Comparison of ENCODE assay signal across 8 cellular contexts in genomic region chr12:51926718-51927117, GRCh38.
A peak's percentile ranks its signal among the peaks of the same experiment; 100 is the strongest.
DNase-seq lines count a peak whose midpoint lies in the region; ATAC-seq and TF ChIP-seq lines count a peak whose summit lies in the region.

No MANE protein-coding gene starts in this region.

- no peak for ATAC-seq in GM18861 (IDR thresholded peaks at IDR 0.05; ENCODE audit: unreplicated experiment)
- ATAC-seq in stimulated activated memory B cell treated with anti-CD40 and anti-IgM and Interleukin-4, amounts not matched to agents 10 μg/mL and 1 μg/mL and 100 μg/mL, for 72 hours, result no peak

- POLR2A ChIA-PET in AG04449 (lab: Yijun Ruan, JAX), result no interaction called here

- H3K4me3 Mint-ChIP-seq in stimulated activated memory B cell treated with anti-CD40 and anti-IgM and Interleukin-4, amounts not matched to agents 10 μg/mL and 1 μg/mL and 100 μg/mL, for 72 hours, result no peak overlapping the region

- H3K36me3 ChIP-seq in parathyroid adenoma (ENCODE audit: control insufficient read depth, insufficient read depth, low read length), result no peaks in the 10 kb centered on the region

- H3K79me2 ChIP-seq in parathyroid adenoma, result no peaks in the 10 kb centered on the region

- peaks cover 37% of the 10 kb centered on the region for H3K4me1 Mint-ChIP-seq in stimulated activated memory B cell treated with anti-CD40 and anti-IgM and Interleukin-4, amounts not matched to agents 10 μg/mL and 1 μg/mL and 100 μg/mL, for 72 hours

- CTCF ChIA-PET in AG04449 (lab: Yijun Ruan, JAX), result interaction anchor here (0.6 to 26.8 kb wide), 13 partner anchors 8 to 95 kb away, joined by 3 to 621 read pairs (median 5); partner anchors contain the start of genes ACVRL1 and ANKRD33

- TF ChIP-seq CTCF in AG04449 (IDR thresholded peaks at IDR 0.05; ENCODE audit: insufficient read depth, low read length, missing control alignments) (peak; percentile 7), VCaP (conservative IDR thresholded peaks at IDR 0.05) (peak; percentile 86), parathyroid adenoma (IDR thresholded peaks at IDR 0.05) (peak; percentile 79)

- H3K9ac ChIP-seq in parathyroid adenoma, result no peak overlapping the region

- H3K27me3 ChIP-seq in parathyroid adenoma (ENCODE audit: control insufficient read depth, insufficient read depth, low read length), result no peaks in the 10 kb centered on the region

- no peak overlapping the region for H3K27ac Mint-ChIP-seq in stimulated activated memory B cell treated with anti-CD40 and anti-IgM and Interleukin-4, amounts not matched to agents 10 μg/mL and 1 μg/mL and 100 μg/mL, for 72 hours

- H3K27me3 Mint-ChIP-seq in stimulated activated memory B cell treated with anti-CD40 and anti-IgM and Interleukin-4, amounts not matched to agents 10 μg/mL and 1 μg/mL and 100 μg/mL, for 72 hours, result peaks cover 16% of the 10 kb centered on the region

- H3K9me3 Mint-ChIP-seq in stimulated activated memory B cell treated with anti-CD40 and anti-IgM and Interleukin-4, amounts not matched to agents 10 μg/mL and 1 μg/mL and 100 μg/mL, for 72 hours, result no peaks in the 10 kb centered on the region

- H3K4me2 ChIP-seq in parathyroid adenoma (ENCODE audit: low read length), result peak overlapping the region; percentile 34

- no peaks in the 10 kb centered on the region for H3K9me3 ChIP-seq in parathyroid adenoma (ENCODE audit: control insufficient read depth, low read length)

- no peak overlapping the region for H3K4me3 ChIP-seq in AG04449 (ENCODE audit: low read depth, low read length)
- no peak overlapping the region for H3K4me3 ChIP-seq in parathyroid adenoma (ENCODE audit: low read depth, low read length)

- H2AFZ ChIP-seq in parathyroid adenoma, result peak overlapping the region; percentile 55

- H3K36me3 Mint-ChIP-seq in stimulated activated memory B cell treated with anti-CD40 and anti-IgM and Interleukin-4, amounts not matched to agents 10 μg/mL and 1 μg/mL and 100 μg/mL, for 72 hours, result no peaks in the 10 kb centered on the region

- H3K27ac ChIP-seq in VCaP, result no peak overlapping the region; the same call in 1 of the 2 replicates
- peak overlapping the region; percentile 91 for H3K27ac ChIP-seq in parathyroid adenoma

- H3K4me1 ChIP-seq in parathyroid adenoma, result peaks cover 72% of the 10 kb centered on the region

- no peak for DNase-seq in AG04449 (ENCODE audit: low read depth, low spot score)
- peak; percentile 26 for DNase-seq in HCEC 1CT
- DNase-seq in effector CD4-positive, alpha-beta T cell, result peak; percentile 25
- no peak for DNase-seq in putamen (ENCODE audit: low spot score)

Comparison
In these comparisons a context has a peak if more than half of its experiments do, and no peak if none do; other contexts are left out.
1. DNase-seq: peak in HCEC 1CT (single experiment) and effector CD4-positive, alpha-beta T cell (single experiment); none in AG04449 (single experiment) and putamen (single experiment).
2. CTCF ChIP-seq: peak in every context shown above with its lines; median percentile 86 in VCaP; 79 in parathyroid adenoma; 7 in AG04449.